1 cellular context compared by ENCODE assay signal in genomic region chr6:36612101-36612625, GRCh38.
TF ChIP-seq lines count a peak whose summit lies in the region.

No MANE protein-coding gene starts in this region.

TF ChIP-seq in WTC11, 78 proteins besides CTCF, POLR2A, EP300 and RAD21 (continued from another document):
- TF ChIP-seq USF1 (CRISPR knock-in tag; IDR thresholded peaks at IDR 0.05) (no peak), CREM (CRISPR knock-in tag; IDR thresholded peaks at IDR 0.05) (no peak), GRHL2 (CRISPR knock-in tag; IDR thresholded peaks at IDR 0.05; ENCODE audit: insufficient replicate concordance, severe bottlenecking) (no peak), ZNF232 (CRISPR knock-in tag; IDR thresholded peaks at IDR 0.05) (no peak), MLX (CRISPR knock-in tag; IDR thresholded peaks at IDR 0.05) (no peak)
- TF ChIP-seq, protein P1, sequence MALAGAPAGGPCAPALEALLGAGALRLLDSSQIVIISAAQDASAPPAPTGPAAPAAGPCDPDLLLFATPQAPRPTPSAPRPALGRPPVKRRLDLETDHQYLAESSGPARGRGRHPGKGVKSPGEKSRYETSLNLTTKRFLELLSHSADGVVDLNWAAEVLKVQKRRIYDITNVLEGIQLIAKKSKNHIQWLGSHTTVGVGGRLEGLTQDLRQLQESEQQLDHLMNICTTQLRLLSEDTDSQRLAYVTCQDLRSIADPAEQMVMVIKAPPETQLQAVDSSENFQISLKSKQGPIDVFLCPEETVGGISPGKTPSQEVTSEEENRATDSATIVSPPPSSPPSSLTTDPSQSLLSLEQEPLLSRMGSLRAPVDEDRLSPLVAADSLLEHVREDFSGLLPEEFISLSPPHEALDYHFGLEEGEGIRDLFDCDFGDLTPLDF (CRISPR knock-in tag; IDR thresholded peaks at IDR 0.05), result no peak
